Comparison of ENCODE assay signal across 11 cellular contexts in the genomic region with DNA sequence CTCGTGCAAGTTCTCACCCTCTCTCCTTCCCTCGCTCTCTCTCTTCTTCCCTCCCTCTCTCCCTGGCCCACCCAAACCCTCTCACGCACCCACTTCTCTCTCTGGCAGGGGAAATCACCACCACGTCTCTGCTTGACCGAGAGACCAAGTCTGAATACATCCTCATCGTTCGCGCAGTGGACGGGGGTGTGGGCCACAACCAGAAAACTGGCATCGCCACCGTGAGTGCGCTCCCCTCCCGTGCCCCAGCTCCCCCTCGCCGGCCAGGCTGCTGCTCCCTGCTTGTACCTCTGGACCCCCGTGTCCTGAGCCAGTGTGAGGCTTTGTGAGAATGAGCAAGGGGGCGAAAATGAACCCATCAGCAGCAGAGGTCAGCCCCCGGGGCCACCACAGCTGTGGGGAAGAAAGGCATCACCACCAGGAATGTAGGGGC. TPM values are rescaled to one million over a fixed set of nuclear protein-coding genes. Genes with fewer than 3 reads are reported as not detected.
DNase-seq lines count a peak whose midpoint lies in the region; ATAC-seq and TF ChIP-seq lines count a peak whose summit lies in the region.
"Had no signal": no experiment of that assay in that cellular context is flagged by ENCODE, and none has a peak within 500 bp of the region (broad histone marks: within the 10 kb centered on the region; RNA-seq: fewer than 3 reads in every experiment).

No MANE protein-coding gene starts in this region.

- TF ChIP-seq POLR2A in transverse colon (IDR thresholded peaks at IDR 0.05): no peak

- in situ Hi-C loops in transverse colon (cut with MboI; ENCODE audit: low pct_ligation_motif_present in 1 of 4, low pct_unique_long_range_greater_than_20kb in 1 of 4, low sequenced_read_pairs in 3 of 4): no loop called here

- 80 to 82% methylated on average over 18 of the region's 18 CpGs for WGBS in heart right ventricle, 2 donors
- 50 to 64% methylated on average over 1 to 17 of the region's 18 CpGs for WGBS in transverse colon (ENCODE audit: low coverage in 1 of 2), 2 donors

- no peak for TF ChIP-seq EP300 in transverse colon (IDR thresholded peaks at IDR 0.05; ENCODE audit: low read depth)

- TF ChIP-seq CTCF in heart right ventricle (IDR thresholded peaks at IDR 0.05) (no peak), transverse colon (IDR thresholded peaks at IDR 0.05) (no peak)

- ATAC-seq in heart right ventricle (peak in 3 of 8 donors; percentile 3 to 12 (median 7)), Right ventricle myocardium inferior (no peak), HG02943 (IDR thresholded peaks at IDR 0.05; ENCODE audit: low read depth, unreplicated experiment) (peak; percentile 33)

- peaks cover 0 to 10% (median 4%) of the 10 kb centered on the region in 11 donors for H3K9me3 ChIP-seq in heart right ventricle
- H3K9me3 ChIP-seq in transverse colon: no peaks in the 10 kb centered on the region
- H3K9me3 ChIP-seq in SJCRH30 (replicated peaks): no peaks in the 10 kb centered on the region

- peaks cover 0 to 7% (median 0%) of the 10 kb centered on the region in 9 donors for H3K36me3 ChIP-seq in heart right ventricle
- H3K36me3 ChIP-seq in transverse colon: no peaks in the 10 kb centered on the region
- H3K36me3 ChIP-seq in SJCRH30: no peaks in the 10 kb centered on the region

- H3K27ac ChIP-seq in heart right ventricle (peak overlapping the region; percentile 15 to 88 (median 80)), transverse colon (peak overlapping the region; percentile 36 to 66 (median 52)), SJCRH30 (no peak overlapping the region)
- H3K27ac ChIP-seq: C4-2B had no signal

- intact Hi-C loops in heart right ventricle (cut with DNase I) (loop anchor here in 1 of 10 donors (10.0 kb wide), 1 partner anchor 209 kb away; no protein-coding TSS in a partner anchor), Right ventricle myocardium inferior (cut with DNase I) (no loop called here), transverse colon (cut with DNase I; ENCODE audit: low total_unique reads) (loop anchor here (10.0 kb wide), 1 partner anchor 111 kb away; no protein-coding TSS in a partner anchor)

- DNase-seq in heart right ventricle (no peak), Right ventricle myocardium inferior (ENCODE audit: missing footprints) (no peak), dermis blood vessel endothelial cell (peak; percentile 14), transverse colon (no peak), Ammon's horn (ENCODE audit: low spot score) (no peak), SJCRH30 (no peak), NCI-H2029 treated with DMSO at 0.1 percent for 48 hours (lab: John Stamatoyannopoulos, UW) (no peak)
- DNase-seq: mammary epithelial cell, NCI-H1105 had no signal

- H3K4me3 ChIP-seq in heart right ventricle (peak overlapping the region in 1 of 10 donors; percentile 7), transverse colon (no peak overlapping the region), SJCRH30 (no peak overlapping the region)

- H3K27me3 ChIP-seq in heart right ventricle: no peaks in the 10 kb centered on the region
- H3K27me3 ChIP-seq in transverse colon: no peaks in the 10 kb centered on the region
- no peaks in the 10 kb centered on the region for H3K27me3 ChIP-seq in SJCRH30

- peaks cover 0 to 54% (median 47%) of the 10 kb centered on the region in 9 donors for H3K4me1 ChIP-seq in heart right ventricle
- H3K4me1 ChIP-seq in transverse colon: peaks cover 4 to 6% (median 5%) of the 10 kb centered on the region in 4 donors
- H3K4me1 ChIP-seq in SJCRH30: no peaks in the 10 kb centered on the region

RNA-seq across cellular contexts. Expression of a gene that starts 25.5 kb away (rescaled TPM):
- total RNA-seq in heart right ventricle: under 1 TPM in 5 of 10 donors, not detected in 5; 0.05 to 0.16 (median 0.07) TPM
- polyA plus RNA-seq in heart right ventricle: under 1 TPM; 0.03 to 0.15 TPM
- 0.05 TPM for total RNA-seq in Right ventricle myocardium inferior
- total RNA-seq in dermis blood vessel endothelial cell: under 0.01 and 0.05 TPM in 2 replicates
- under 1 TPM in 1 of 4 donors, not detected in 3; 0.16 TPM for total RNA-seq in transverse colon
- not detected in 2 replicates for total RNA-seq in SJCRH30 (2014; rRNA removed; shearing (Covaris generic))
- polyA plus RNA-seq: mammary epithelial cell had no signal
